Comparison of ENCODE assay signal across 9 cellular contexts in the genomic region with DNA sequence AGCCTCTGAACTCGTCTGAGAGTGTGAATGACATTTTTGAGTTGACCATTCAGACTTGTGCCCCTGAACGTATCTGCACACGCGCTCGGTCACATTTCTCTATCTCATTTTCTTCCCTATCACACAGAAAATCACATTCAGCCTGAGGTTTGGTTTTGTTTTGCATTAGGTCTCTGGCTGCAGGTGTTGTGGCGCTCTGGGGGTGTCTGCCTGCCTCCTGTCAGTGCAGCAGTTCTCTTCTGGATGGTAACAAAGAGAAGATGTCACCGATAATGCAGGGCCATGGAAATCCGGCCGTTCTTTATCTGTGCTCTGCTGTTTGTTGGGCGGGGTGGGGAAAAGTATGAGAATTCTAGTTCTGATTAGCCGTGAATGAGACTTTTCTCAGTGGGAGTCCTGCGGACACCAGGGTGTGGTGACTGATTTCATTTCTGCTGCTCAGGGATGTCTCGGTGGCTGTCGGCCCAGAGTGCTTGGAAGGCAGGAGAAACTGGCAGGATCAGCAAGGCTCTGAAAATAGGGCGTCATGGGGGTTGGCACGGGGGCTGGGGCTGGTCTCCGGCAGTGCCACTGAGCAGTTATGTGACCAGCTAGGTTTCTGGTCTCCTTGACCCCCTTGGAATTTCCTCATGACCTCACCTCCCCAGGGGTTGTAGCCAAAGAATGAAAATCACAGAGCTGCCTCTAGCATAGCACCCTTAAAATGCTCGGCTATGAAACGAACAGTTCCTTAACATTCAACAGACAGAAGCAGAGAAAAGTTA. TPM values are rescaled to one million over a fixed set of nuclear protein-coding genes. Genes with fewer than 3 reads are reported as not detected.
DNase-seq lines count a peak whose midpoint lies in the region; ATAC-seq and TF ChIP-seq lines count a peak whose summit lies in the region.
"Had no signal": no experiment of that assay in that cellular context is flagged by ENCODE, and none has a peak within 500 bp of the region (broad histone marks: within the 10 kb centered on the region; RNA-seq: fewer than 3 reads in every experiment).

No MANE protein-coding gene starts in this region.

- intact Hi-C loops in right cardiac atrium (cut with DNase I) = no loop called here

- no peaks in the 10 kb centered on the region for H3K9me3 ChIP-seq in right cardiac atrium (ENCODE audit: control insufficient read depth, low read length)

- H3K27me3 ChIP-seq in right cardiac atrium (ENCODE audit: control insufficient read depth, insufficient read depth) = no peaks in the 10 kb centered on the region

- H3K27me3 Mint-ChIP-seq in progenitor cell of endocrine pancreas = no peaks in the 10 kb centered on the region

- peak; percentile 79 for DNase-seq in EH (ENCODE audit: low read depth)
- DNase-seq in amygdala (lab: John Stamatoyannopoulos, UW) = peak in 37 of 56 donors; percentile 8 to 72 (median 31)
- peak; percentile 66 to 85 (median 84) for DNase-seq in right cardiac atrium
- DNase-seq in progenitor cell of endocrine pancreas (ENCODE audit: low spot score, unreplicated experiment) = no peak
- DNase-seq in stimulated activated effector memory CD8-positive, alpha-beta T cell treated with anti-CD3 and anti-CD28 coated beads, Interleukin-12 subunit alpha, Interleukin-12 subunit beta, amount 100 ng/mL, for 72 hours (ENCODE audit: low spot score in 2 of 2) = no peak
- no peak for DNase-seq in DMS 273 treated with DMSO at 0.1 percent for 48 hours (lab: John Stamatoyannopoulos, UW)
- DNase-seq in NCI-H2107 (lab: John Stamatoyannopoulos, UW) = no peak
- DNase-seq: activated CD4-positive, alpha-beta T cell treated with anti-CD3 and anti-CD28 coated beads, Interleukin-2, amount 50 U/mL, for 48 hours had no signal

- peak overlapping the region; percentile 12 for H3K27ac ChIP-seq in right cardiac atrium (ENCODE audit: low read length)

- H3K27ac Mint-ChIP-seq in progenitor cell of endocrine pancreas = peak overlapping the region; percentile 93
- H3K27ac Mint-ChIP-seq in stimulated activated effector memory CD8-positive, alpha-beta T cell treated with anti-CD3 and anti-CD28 coated beads, Interleukin-12 subunit alpha, Interleukin-12 subunit beta, amount 100 ng/mL, for 72 hours = no peak overlapping the region

- H3K4me1 Mint-ChIP-seq in progenitor cell of endocrine pancreas (ENCODE audit: low read depth) = peaks cover 59% of the 10 kb centered on the region
- no peaks in the 10 kb centered on the region for H3K4me1 Mint-ChIP-seq in stimulated activated effector memory CD8-positive, alpha-beta T cell treated with anti-CD3 and anti-CD28 coated beads, Interleukin-12 subunit alpha, Interleukin-12 subunit beta, amount 100 ng/mL, for 72 hours

- peak; percentile 69 to 73 for ATAC-seq in right cardiac atrium
- no peak for ATAC-seq in stimulated activated effector memory CD8-positive, alpha-beta T cell treated with anti-CD3 and anti-CD28 coated beads, Interleukin-12 subunit alpha, Interleukin-12 subunit beta, amount 100 ng/mL, for 72 hours
- no peak for ATAC-seq in HG03432 (IDR thresholded peaks at IDR 0.05; ENCODE audit: unreplicated experiment)

- no peak for TF ChIP-seq CTCF in progenitor cell of endocrine pancreas (IDR thresholded peaks at IDR 0.05; ENCODE audit: unreplicated experiment)

- peaks cover 6% of the 10 kb centered on the region for H3K4me1 ChIP-seq in right cardiac atrium (ENCODE audit: control insufficient read depth, insufficient read depth, low read length)

- WGBS in right cardiac atrium = 23% methylated on average over 19 of the region's 19 CpGs

- peaks cover 4% of the 10 kb centered on the region for H3K9me3 Mint-ChIP-seq in progenitor cell of endocrine pancreas (ENCODE audit: low read depth)
- H3K9me3 Mint-ChIP-seq in stimulated activated effector memory CD8-positive, alpha-beta T cell treated with anti-CD3 and anti-CD28 coated beads, Interleukin-12 subunit alpha, Interleukin-12 subunit beta, amount 100 ng/mL, for 72 hours = no peaks in the 10 kb centered on the region

- H3K4me3 ChIP-seq in right cardiac atrium (ENCODE audit: low read length) = peak overlapping the region; percentile 38

- H3K4me3 Mint-ChIP-seq in progenitor cell of endocrine pancreas (ENCODE audit: low read depth) = no peak overlapping the region
- H3K4me3 Mint-ChIP-seq in stimulated activated effector memory CD8-positive, alpha-beta T cell treated with anti-CD3 and anti-CD28 coated beads, Interleukin-12 subunit alpha, Interleukin-12 subunit beta, amount 100 ng/mL, for 72 hours = no peak overlapping the region

- peaks cover 16% of the 10 kb centered on the region for H3K36me3 Mint-ChIP-seq in progenitor cell of endocrine pancreas (ENCODE audit: insufficient read depth)
- no peaks in the 10 kb centered on the region for H3K36me3 Mint-ChIP-seq in stimulated activated effector memory CD8-positive, alpha-beta T cell treated with anti-CD3 and anti-CD28 coated beads, Interleukin-12 subunit alpha, Interleukin-12 subunit beta, amount 100 ng/mL, for 72 hours

RNA-seq across cellular contexts. Expression of gene RNF113B, which starts 5.1 kb away (rescaled TPM):
- not detected for total RNA-seq in right cardiac atrium
- polyA plus RNA-seq in right cardiac atrium = not detected
- not detected in 2 replicates for total RNA-seq in progenitor cell of endocrine pancreas

RNA-seq across cellular contexts. Expression of gene FARP1, which starts 29.1 kb away (rescaled TPM):
- total RNA-seq in right cardiac atrium = 10 to 100 TPM; 18.2 to 27.6 (median 23.6) TPM
- polyA plus RNA-seq in right cardiac atrium = 8.3 TPM
- total RNA-seq in progenitor cell of endocrine pancreas = 266 and 278 TPM in 2 replicates

Comparison
In these comparisons a context has a peak if more than half of its experiments do, and no peak if none do; other contexts are left out.
1. DNase-seq: peak in EH (single experiment), amygdala (37 of 56) and right cardiac atrium (3 of 3); none in progenitor cell of endocrine pancreas (single experiment), stimulated activated effector memory CD8-positive, alpha-beta T cell treated with anti-CD3 and anti-CD28 coated beads, Interleukin-12 subunit alpha, Interleukin-12 subunit beta, amount 100 ng/mL, for 72 hours (0 of 2), DMS 273 treated with DMSO at 0.1 percent for 48 hours (single experiment) and NCI-H2107 (single experiment).
2. ATAC-seq: peak in right cardiac atrium (2 of 2); none in stimulated activated effector memory CD8-positive, alpha-beta T cell treated with anti-CD3 and anti-CD28 coated beads, Interleukin-12 subunit alpha, Interleukin-12 subunit beta, amount 100 ng/mL, for 72 hours (single experiment) and HG03432 (single experiment).